8 cellular contexts compared by ENCODE assay signal in the genomic region with DNA sequence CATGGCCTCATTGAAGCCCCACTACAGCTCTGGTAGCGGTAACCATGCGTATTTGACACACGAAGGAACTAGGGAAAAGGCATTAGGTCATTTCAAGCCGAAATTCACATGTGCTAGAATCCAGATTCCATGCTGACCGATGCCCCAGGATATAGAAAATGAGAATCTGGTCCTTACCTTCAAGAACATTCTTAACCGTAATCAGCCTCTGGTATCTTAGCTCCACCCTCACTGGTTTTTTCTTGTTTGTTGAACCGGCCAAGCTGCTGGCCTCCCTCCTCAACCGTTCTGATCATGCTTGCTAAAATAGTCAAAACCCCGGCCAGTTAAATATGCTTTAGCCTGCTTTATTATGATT. TPM values are rescaled to one million over a fixed set of nuclear protein-coding genes. Genes with fewer than 3 reads are reported as not detected.
DNase-seq lines count a peak whose midpoint lies in the region; TF ChIP-seq lines count a peak whose summit lies in the region.

No MANE protein-coding gene starts in this region.

- H2AFZ ChIP-seq in GM23248 = peak overlapping the region; percentile 97

- TF ChIP-seq CTCF in C4-2B (conservative IDR thresholded peaks at IDR 0.05) (no peak), esophagus squamous epithelium (IDR thresholded peaks at IDR 0.05) (no peak), progenitor cell of endocrine pancreas (IDR thresholded peaks at IDR 0.05; ENCODE audit: unreplicated experiment) (no peak)

- peaks cover 9% of the 10 kb centered on the region for H3K4me1 Mint-ChIP-seq in progenitor cell of endocrine pancreas (ENCODE audit: low read depth)

- H3K9ac ChIP-seq in GM23248 = peak overlapping the region; percentile 92

- no peaks in the 10 kb centered on the region for H3K36me3 Mint-ChIP-seq in progenitor cell of endocrine pancreas (ENCODE audit: insufficient read depth)

- H4K20me1 ChIP-seq in GM23248 (ENCODE audit: insufficient read depth) = no peaks in the 10 kb centered on the region

- H3K9me2 ChIP-seq in GM23248 (ENCODE audit: insufficient read depth) = no peaks in the 10 kb centered on the region

- H3K4me1 ChIP-seq in GM23248 (ENCODE audit: insufficient read depth) (0 out of 2 replicates have a peak, but pooled peaks cover 2% of the 10 kb centered on the region), SJSA1 (replicated peaks) (peaks cover 3% of the 10 kb centered on the region; the same call in 1 of the 2 replicates), esophagus squamous epithelium (peaks cover 0 to 17% (median 4%) of the 10 kb centered on the region in 3 donors)

- peak overlapping the region; percentile 78 for H3K4me2 ChIP-seq in GM23248 (ENCODE audit: unreplicated experiment)

- H3K36me3 ChIP-seq in GM23248 (ENCODE audit: low read depth) (no peaks in the 10 kb centered on the region), SJSA1 (peaks cover 3% of the 10 kb centered on the region), esophagus squamous epithelium (no peaks in the 10 kb centered on the region)

- intact Hi-C loops in esophagus squamous epithelium (cut with DNase I) = no loop called here

- H3K9me3 ChIP-seq in GM23248 (ENCODE audit: low read depth) (no peaks in the 10 kb centered on the region), SJSA1 (replicated peaks) (no peaks in the 10 kb centered on the region), esophagus squamous epithelium (no peaks in the 10 kb centered on the region)

- peaks cover 3% of the 10 kb centered on the region for H3K9me3 Mint-ChIP-seq in progenitor cell of endocrine pancreas (ENCODE audit: low read depth)

- no peaks in the 10 kb centered on the region for H3F3A ChIP-seq in GM23248 (ENCODE audit: insufficient read depth)

- TF ChIP-seq POLR2A in esophagus squamous epithelium (IDR thresholded peaks at IDR 0.05) = no peak

- H3K4me3 Mint-ChIP-seq in progenitor cell of endocrine pancreas (ENCODE audit: low read depth) = peak overlapping the region; percentile 80

- H3K27ac ChIP-seq in C4-2B (peak overlapping the region; percentile 80), GM23248 (peak overlapping the region; percentile 64; the same call in 1 of the 2 replicates), SJSA1 (peak overlapping the region; percentile 80), esophagus squamous epithelium (peak overlapping the region in 2 of 4 donors; percentile 73 to 85)

- 14 to 15% methylated on average over 7 to 9 of the region's 9 CpGs for WGBS in GM23248 (ENCODE audit: low coverage in 1 of 2, low lambda C conversion rate in 2 of 2, missing lambda C conversion rate in 2 of 2), 2 experiments
- 20 to 30% methylated on average over 1 to 9 of the region's 9 CpGs for WGBS in esophagus squamous epithelium, 2 donors

- H3K27me3 ChIP-seq in GM23248 (replicated peaks; ENCODE audit: insufficient read depth) (no peaks in the 10 kb centered on the region), SJSA1 (replicated peaks) (no peaks in the 10 kb centered on the region), esophagus squamous epithelium (no peaks in the 10 kb centered on the region)

- peaks cover 55% of the 10 kb centered on the region for H3K79me2 ChIP-seq in GM23248 (ENCODE audit: insufficient read depth)

- no peak overlapping the region for H3K27ac Mint-ChIP-seq in progenitor cell of endocrine pancreas

- H3K27me3 Mint-ChIP-seq in progenitor cell of endocrine pancreas = no peaks in the 10 kb centered on the region

- in situ Hi-C loops in GM23248 (cut with MboI) = no loop called here

- DNase-seq in GM23248 (peak; percentile 42), SJSA1 (ENCODE audit: low read depth in 1 of 2, low spot score in 2 of 2) (peak in 1 of 2 experiments; percentile 9), esophagus squamous epithelium (lab: John Stamatoyannopoulos, UW) (no peak), progenitor cell of endocrine pancreas (ENCODE audit: low spot score, unreplicated experiment) (no peak), HK-2 (ENCODE audit: unreplicated experiment) (no peak), amniotic stem cell (lab: John Stamatoyannopoulos, UW) (no peak), islet precursor cell (no peak)

- peak overlapping the region; percentile 87 for H3K4me3 ChIP-seq in GM23248
- H3K4me3 ChIP-seq in SJSA1 = peak overlapping the region; percentile 94
- peak overlapping the region; percentile 58 to 81 (median 68) for H3K4me3 ChIP-seq in esophagus squamous epithelium

RNA-seq across cellular contexts. Expression of a gene that starts 0.9 kb away (rescaled TPM):
- total RNA-seq in GM23248 (2014; rRNA removed; shearing (Covaris generic)) = 11.8 and 12.0 TPM in 2 replicates
- polyA plus RNA-seq in GM23248 (2016; fragmentation: Nextera tagmentation; extraction: Ambion mirVana) = 63.2 and 65.7 TPM in 2 replicates
- total RNA-seq in SJSA1 (2014; rRNA removed; shearing (Covaris generic)) = 19.2 and 21.4 TPM in 2 replicates
- total RNA-seq in esophagus squamous epithelium = 10 to 100 TPM in 3 of 4 donors, 1 to 10 TPM in 1; 8.5 to 16.1 (median 11.9) TPM
- total RNA-seq in progenitor cell of endocrine pancreas = 14.7 and 16.7 TPM in 2 replicates
